In the genomic region with DNA sequence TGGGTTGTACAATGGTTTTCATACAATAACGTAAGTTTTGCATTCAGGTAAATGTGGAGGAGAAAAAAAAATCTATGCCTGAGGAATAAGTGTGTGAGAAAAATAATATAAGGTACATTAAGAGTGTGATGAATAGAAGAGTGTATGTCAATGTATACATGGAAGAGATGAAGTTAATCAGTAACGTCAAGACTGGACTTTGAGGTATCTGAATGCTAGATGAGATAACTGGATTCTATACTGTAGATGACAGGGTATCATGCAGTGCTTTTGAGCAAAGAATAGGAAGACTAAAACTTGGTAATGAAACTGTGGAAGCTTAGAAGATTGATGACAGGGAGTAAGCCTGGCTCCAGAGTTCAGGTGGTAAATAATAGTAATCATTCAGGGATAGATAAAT, we compare ENCODE assay signal across 8 cellular contexts.
"Had no signal": no experiment of that assay in that cellular context is flagged by ENCODE, and none has a peak within 500 bp of the region (broad histone marks: within the 10 kb centered on the region; RNA-seq: fewer than 3 reads in every experiment).

No MANE protein-coding gene starts in this region.

- ATAC-seq: GM12878 had no signal

- FAIRE-seq: G401.6, GM12878, GM12891, GM12892, GM18507, GM19239 had no signal

- H3K4me3 ChIP-seq: GM12878 had no signal

- DNase-seq: GDM1, GF-D8 had no signal
